Comparison of ENCODE assay signal across 8 cellular contexts in the genomic region with DNA sequence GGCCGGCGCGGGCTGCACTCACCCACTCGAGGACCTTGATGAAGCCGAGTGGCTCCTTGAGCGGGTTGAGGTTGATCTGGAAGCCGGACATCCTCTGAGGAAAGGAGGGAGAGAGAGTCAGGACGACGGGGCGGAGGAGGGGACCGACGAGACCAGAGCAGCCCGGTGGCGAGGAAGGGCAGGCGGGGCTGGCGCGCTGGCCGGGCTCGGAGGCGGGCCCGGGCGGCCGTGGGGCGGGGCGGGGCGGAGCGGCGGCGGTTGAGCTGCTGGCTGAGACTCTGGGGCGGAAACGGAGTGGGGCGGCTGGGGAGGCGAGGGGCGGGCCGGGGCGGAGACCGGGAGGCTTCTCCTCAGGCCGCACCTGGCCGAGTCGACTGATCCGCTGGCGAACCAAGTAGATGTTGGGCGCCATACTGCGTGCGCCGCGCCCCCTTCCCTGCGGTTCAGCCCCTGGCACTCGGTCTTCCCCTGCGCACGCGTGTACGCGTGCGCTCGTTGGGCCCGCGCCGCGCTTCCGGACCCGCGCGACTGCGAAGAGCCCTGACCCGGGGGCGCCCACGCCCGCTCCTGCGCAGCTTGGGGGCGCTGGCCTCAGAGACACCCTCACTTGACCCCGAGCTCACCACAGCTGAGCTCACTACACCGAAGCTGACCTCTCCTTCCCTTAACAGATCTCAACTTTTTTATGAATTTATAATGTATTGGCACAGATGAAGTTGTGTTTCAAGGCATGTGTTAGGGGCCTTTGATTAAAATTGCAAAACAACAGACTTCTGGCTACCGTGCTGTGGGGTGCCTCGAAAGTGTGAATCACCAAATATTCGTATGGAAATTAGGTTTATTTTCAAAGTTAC. TPM values are rescaled to one million over a fixed set of nuclear protein-coding genes. Genes with fewer than 3 reads are reported as not detected.
A peak's percentile ranks its signal among the peaks of the same experiment; 100 is the strongest.
DNase-seq lines count a peak whose midpoint lies in the region; ATAC-seq and TF ChIP-seq lines count a peak whose summit lies in the region.

A gene (minus strand): TSS at position 195 of the 854 bp plus-strand sequence. CDS start 104 bp downstream, at position 91.

- no peaks in the 10 kb centered on the region for H3K27me3 Mint-ChIP-seq in WTC11 (ENCODE audit: low read depth)

- CTCF ChIA-PET in AG04449 (lab: Yijun Ruan, JAX), result interaction anchor here (0.6 to 3.0 kb wide), 11 partner anchors 8 to 350 kb away, joined by 3 to 9 read pairs (median 4); no protein-coding TSS in a partner anchor
- CTCF ChIA-PET in WTC11 (lab: Charles Lee), result interaction anchor here (0.6 to 3.1 kb wide), 19 partner anchors 9 to 1767 kb away, joined by 3 to 12 read pairs (median 4); a partner anchor contains a TSS

- DNase-seq in AG04449 (ENCODE audit: low read depth, low spot score), result peak; percentile 49
- peak; percentile 95 for DNase-seq in NCI-H2227 (lab: John Stamatoyannopoulos, UW; ENCODE audit: unreplicated experiment)
- peak; percentile 91 for DNase-seq in WTC11 (ENCODE audit: low spot score)
- DNase-seq in cardiac fibroblast (ENCODE audit: low read depth in 2 of 2), result peak; percentile 88 to 96
- DNase-seq in iris pigment epithelial cell (ENCODE audit: low read depth), result peak; percentile 94
- peak; percentile 92 for DNase-seq in stimulated activated CD4-positive, alpha-beta T cell treated with anti-CD3 and anti-CD28 coated beads, Interleukin-12 subunit alpha, Interleukin-12 subunit beta, amount 100 ng/mL, for 4 hours

- H3K9me3 Mint-ChIP-seq in WTC11, result no peaks in the 10 kb centered on the region

- POLR2A ChIA-PET in AG04449 (lab: Yijun Ruan, JAX) (interaction anchor here (0.6 to 1.9 kb wide), 6 partner anchors 10 to 1056 kb away, joined by 3 to 10 read pairs (median 4); a partner anchor contains a TSS), WTC11 (lab: Charles Lee) (interaction anchor here (0.5 to 2.0 kb wide), 3 partner anchors 19 to 334 kb away, joined by 3 to 8 read pairs (median 3); no protein-coding TSS in a partner anchor)

- peak within 1 kb of the TSS; percentile 77 for H3K4me3 Mint-ChIP-seq in WTC11

- H3K27ac Mint-ChIP-seq in WTC11, result peak within 1 kb of the TSS; percentile 91

- ATAC-seq in GM18870 (IDR thresholded peaks at IDR 0.05; ENCODE audit: unreplicated experiment), result peak; percentile 53
- peak; percentile 79 for ATAC-seq in HG03135 (IDR thresholded peaks at IDR 0.05; ENCODE audit: unreplicated experiment)
- ATAC-seq in WTC11, result peak; percentile 91

- TF ChIP-seq CTCF in AG04449 (IDR thresholded peaks at IDR 0.05; ENCODE audit: insufficient read depth, low read length, missing control alignments), result no peak
- TF ChIP-seq CTCF in WTC11 (IDR thresholded peaks at IDR 0.05), result no peak
- no peak for TF ChIP-seq CTCF in cardiac fibroblast (IDR thresholded peaks at IDR 0.05; ENCODE audit: low read depth, low read length)

- H3K4me1 Mint-ChIP-seq in WTC11, result peaks cover 42% of the 10 kb centered on the region

- peak within 1 kb of the TSS; percentile 80 for H3K4me3 ChIP-seq in AG04449 (ENCODE audit: low read depth, low read length)
- H3K4me3 ChIP-seq in cardiac fibroblast (replicated peaks in 1 of 2; ENCODE audit: low read depth in 2 of 2, low read length in 2 of 2), result peak within 1 kb of the TSS; percentile 64 to 71

- no peaks in the 10 kb centered on the region for H3K36me3 Mint-ChIP-seq in WTC11

TF ChIP-seq in WTC11, 78 proteins besides CTCF, POLR2A, EP300 and RAD21 (continues in another document):
- TF ChIP-seq NFYB (CRISPR knock-in tag; conservative IDR thresholded peaks at IDR 0.05; ENCODE audit: low read depth) (no peak), HMGA2 (CRISPR knock-in tag; IDR thresholded peaks at IDR 0.05) (no peak), TP53 (CRISPR knock-in tag; IDR thresholded peaks at IDR 0.05) (no peak), RELA (CRISPR knock-in tag; IDR thresholded peaks at IDR 0.05; ENCODE audit: borderline replicate concordance) (no peak), GTF2I (CRISPR knock-in tag; conservative IDR thresholded peaks at IDR 0.05) (no peak), JUN (CRISPR knock-in tag; IDR thresholded peaks at IDR 0.05) (peak; percentile 7; the same call in 1 of the 2 replicates), TEAD4 (CRISPR knock-in tag; IDR thresholded peaks at IDR 0.05) (no peak), FOXJ3 (CRISPR knock-in tag; IDR thresholded peaks at IDR 0.05; ENCODE audit: borderline replicate concordance) (no peak), ZNF219 (CRISPR knock-in tag; IDR thresholded peaks at IDR 0.05; ENCODE audit: borderline replicate concordance) (no peak), ZNF671 (CRISPR knock-in tag; IDR thresholded peaks at IDR 0.05) (no peak), FOXK1 (CRISPR knock-in tag; IDR thresholded peaks at IDR 0.05) (no peak)
- TF ChIP-seq, protein P1, sequence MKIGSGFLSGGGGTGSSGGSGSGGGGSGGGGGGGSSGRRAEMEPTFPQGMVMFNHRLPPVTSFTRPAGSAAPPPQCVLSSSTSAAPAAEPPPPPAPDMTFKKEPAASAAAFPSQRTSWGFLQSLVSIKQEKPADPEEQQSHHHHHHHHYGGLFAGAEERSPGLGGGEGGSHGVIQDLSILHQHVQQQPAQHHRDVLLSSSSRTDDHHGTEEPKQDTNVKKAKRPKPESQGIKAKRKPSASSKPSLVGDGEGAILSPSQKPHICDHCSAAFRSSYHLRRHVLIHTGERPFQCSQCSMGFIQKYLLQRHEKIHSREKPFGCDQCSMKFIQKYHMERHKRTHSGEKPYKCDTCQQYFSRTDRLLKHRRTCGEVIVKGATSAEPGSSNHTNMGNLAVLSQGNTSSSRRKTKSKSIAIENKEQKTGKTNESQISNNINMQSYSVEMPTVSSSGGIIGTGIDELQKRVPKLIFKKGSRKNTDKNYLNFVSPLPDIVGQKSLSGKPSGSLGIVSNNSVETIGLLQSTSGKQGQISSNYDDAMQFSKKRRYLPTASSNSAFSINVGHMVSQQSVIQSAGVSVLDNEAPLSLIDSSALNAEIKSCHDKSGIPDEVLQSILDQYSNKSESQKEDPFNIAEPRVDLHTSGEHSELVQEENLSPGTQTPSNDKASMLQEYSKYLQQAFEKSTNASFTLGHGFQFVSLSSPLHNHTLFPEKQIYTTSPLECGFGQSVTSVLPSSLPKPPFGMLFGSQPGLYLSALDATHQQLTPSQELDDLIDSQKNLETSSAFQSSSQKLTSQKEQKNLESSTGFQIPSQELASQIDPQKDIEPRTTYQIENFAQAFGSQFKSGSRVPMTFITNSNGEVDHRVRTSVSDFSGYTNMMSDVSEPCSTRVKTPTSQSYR (CRISPR knock-in tag; IDR thresholded peaks at IDR 0.05), result no peak
- TF ChIP-seq, protein P2, sequence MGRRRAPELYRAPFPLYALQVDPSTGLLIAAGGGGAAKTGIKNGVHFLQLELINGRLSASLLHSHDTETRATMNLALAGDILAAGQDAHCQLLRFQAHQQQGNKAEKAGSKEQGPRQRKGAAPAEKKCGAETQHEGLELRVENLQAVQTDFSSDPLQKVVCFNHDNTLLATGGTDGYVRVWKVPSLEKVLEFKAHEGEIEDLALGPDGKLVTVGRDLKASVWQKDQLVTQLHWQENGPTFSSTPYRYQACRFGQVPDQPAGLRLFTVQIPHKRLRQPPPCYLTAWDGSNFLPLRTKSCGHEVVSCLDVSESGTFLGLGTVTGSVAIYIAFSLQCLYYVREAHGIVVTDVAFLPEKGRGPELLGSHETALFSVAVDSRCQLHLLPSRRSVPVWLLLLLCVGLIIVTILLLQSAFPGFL (CRISPR knock-in tag; IDR thresholded peaks at IDR 0.05; ENCODE audit: borderline replicate concordance), result no peak
- TF ChIP-seq, protein P3, sequence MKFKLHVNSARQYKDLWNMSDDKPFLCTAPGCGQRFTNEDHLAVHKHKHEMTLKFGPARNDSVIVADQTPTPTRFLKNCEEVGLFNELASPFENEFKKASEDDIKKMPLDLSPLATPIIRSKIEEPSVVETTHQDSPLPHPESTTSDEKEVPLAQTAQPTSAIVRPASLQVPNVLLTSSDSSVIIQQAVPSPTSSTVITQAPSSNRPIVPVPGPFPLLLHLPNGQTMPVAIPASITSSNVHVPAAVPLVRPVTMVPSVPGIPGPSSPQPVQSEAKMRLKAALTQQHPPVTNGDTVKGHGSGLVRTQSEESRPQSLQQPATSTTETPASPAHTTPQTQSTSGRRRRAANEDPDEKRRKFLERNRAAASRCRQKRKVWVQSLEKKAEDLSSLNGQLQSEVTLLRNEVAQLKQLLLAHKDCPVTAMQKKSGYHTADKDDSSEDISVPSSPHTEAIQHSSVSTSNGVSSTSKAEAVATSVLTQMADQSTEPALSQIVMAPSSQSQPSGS (CRISPR knock-in tag; IDR thresholded peaks at IDR 0.05; ENCODE audit: borderline replicate concordance, low read depth), result no peak
- TF ChIP-seq, protein P4, sequence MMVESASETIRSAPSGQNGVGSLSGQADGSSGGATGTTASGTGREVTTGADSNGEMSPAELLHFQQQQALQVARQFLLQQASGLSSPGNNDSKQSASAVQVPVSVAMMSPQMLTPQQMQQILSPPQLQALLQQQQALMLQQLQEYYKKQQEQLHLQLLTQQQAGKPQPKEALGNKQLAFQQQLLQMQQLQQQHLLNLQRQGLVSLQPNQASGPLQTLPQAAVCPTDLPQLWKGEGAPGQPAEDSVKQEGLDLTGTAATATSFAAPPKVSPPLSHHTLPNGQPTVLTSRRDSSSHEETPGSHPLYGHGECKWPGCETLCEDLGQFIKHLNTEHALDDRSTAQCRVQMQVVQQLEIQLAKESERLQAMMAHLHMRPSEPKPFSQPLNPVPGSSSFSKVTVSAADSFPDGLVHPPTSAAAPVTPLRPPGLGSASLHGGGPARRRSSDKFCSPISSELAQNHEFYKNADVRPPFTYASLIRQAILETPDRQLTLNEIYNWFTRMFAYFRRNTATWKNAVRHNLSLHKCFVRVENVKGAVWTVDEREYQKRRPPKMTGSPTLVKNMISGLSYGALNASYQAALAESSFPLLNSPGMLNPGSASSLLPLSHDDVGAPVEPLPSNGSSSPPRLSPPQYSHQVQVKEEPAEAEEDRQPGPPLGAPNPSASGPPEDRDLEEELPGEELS (CRISPR knock-in tag; IDR thresholded peaks at IDR 0.05), result no peak
- TF ChIP-seq, protein P5, sequence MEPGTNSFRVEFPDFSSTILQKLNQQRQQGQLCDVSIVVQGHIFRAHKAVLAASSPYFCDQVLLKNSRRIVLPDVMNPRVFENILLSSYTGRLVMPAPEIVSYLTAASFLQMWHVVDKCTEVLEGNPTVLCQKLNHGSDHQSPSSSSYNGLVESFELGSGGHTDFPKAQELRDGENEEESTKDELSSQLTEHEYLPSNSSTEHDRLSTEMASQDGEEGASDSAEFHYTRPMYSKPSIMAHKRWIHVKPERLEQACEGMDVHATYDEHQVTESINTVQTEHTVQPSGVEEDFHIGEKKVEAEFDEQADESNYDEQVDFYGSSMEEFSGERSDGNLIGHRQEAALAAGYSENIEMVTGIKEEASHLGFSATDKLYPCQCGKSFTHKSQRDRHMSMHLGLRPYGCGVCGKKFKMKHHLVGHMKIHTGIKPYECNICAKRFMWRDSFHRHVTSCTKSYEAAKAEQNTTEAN (CRISPR knock-in tag; IDR thresholded peaks at IDR 0.05), result no peak

RNA-seq across cellular contexts. Expression of the gene that starts here (rescaled TPM):
- 48.5 to 54.8 TPM (median 49.6 TPM) in 3 replicates for total RNA-seq in WTC11 (2021)

Comparison
In these comparisons a context has a peak if more than half of its experiments do, and no peak if none do; other contexts are left out.
1. Peak in every context shown above with its lines: DNase-seq, ATAC-seq and H3K4me3 ChIP-seq.